1 cellular context compared by ENCODE assay signal in genomic region chr15:73620078-73620477, GRCh38.
TF ChIP-seq lines count a peak whose summit lies in the region.

No MANE protein-coding gene starts in this region.

TF ChIP-seq in GM23338, 12 proteins besides CTCF, POLR2A, EP300 and RAD21 (continued from another document):
- TF ChIP-seq, protein P1, sequence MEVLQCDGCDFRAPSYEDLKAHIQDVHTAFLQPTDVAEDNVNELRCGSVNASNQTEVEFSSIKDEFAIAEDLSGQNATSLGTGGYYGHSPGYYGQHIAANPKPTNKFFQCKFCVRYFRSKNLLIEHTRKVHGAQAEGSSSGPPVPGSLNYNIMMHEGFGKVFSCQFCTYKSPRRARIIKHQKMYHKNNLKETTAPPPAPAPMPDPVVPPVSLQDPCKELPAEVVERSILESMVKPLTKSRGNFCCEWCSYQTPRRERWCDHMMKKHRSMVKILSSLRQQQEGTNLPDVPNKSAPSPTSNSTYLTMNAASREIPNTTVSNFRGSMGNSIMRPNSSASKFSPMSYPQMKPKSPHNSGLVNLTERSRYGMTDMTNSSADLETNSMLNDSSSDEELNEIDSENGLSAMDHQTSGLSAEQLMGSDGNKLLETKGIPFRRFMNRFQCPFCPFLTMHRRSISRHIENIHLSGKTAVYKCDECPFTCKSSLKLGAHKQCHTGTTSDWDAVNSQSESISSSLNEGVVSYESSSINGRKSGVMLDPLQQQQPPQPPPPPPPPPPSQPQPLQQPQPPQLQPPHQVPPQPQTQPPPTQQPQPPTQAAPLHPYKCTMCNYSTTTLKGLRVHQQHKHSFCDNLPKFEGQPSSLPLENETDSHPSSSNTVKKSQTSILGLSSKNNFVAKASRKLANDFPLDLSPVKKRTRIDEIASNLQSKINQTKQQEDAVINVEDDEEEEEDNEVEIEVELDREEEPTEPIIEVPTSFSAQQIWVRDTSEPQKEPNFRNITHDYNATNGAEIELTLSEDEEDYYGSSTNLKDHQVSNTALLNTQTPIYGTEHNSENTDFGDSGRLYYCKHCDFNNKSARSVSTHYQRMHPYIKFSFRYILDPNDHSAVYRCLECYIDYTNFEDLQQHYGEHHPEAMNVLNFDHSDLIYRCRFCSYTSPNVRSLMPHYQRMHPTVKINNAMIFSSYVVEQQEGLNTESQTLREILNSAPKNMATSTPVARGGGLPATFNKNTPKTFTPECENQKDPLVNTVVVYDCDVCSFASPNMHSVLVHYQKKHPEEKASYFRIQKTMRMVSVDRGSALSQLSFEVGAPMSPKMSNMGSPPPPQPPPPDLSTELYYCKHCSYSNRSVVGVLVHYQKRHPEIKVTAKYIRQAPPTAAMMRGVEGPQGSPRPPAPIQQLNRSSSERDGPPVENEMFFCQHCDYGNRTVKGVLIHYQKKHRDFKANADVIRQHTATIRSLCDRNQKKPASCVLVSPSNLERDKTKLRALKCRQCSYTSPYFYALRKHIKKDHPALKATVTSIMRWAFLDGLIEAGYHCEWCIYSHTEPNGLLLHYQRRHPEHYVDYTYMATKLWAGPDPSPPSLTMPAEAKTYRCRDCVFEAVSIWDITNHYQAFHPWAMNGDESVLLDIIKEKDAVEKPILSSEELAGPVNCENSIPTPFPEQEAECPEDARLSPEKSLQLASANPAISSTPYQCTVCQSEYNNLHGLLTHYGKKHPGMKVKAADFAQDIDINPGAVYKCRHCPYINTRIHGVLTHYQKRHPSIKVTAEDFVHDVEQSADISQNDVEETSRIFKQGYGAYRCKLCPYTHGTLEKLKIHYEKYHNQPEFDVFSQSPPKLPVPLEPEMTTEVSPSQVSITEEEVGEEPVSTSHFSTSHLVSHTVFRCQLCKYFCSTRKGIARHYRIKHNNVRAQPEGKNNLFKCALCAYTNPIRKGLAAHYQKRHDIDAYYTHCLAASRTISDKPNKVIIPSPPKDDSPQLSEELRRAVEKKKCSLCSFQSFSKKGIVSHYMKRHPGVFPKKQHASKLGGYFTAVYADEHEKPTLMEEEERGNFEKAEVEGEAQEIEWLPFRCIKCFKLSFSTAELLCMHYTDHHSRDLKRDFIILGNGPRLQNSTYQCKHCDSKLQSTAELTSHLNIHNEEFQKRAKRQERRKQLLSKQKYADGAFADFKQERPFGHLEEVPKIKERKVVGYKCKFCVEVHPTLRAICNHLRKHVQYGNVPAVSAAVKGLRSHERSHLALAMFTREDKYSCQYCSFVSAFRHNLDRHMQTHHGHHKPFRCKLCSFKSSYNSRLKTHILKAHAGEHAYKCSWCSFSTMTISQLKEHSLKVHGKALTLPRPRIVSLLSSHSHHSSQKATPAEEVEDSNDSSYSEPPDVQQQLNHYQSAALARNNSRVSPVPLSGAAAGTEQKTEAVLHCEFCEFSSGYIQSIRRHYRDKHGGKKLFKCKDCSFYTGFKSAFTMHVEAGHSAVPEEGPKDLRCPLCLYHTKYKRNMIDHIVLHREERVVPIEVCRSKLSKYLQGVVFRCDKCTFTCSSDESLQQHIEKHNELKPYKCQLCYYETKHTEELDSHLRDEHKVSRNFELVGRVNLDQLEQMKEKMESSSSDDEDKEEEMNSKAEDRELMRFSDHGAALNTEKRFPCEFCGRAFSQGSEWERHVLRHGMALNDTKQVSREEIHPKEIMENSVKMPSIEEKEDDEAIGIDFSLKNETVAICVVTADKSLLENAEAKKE (CRISPR knock-in tag; IDR thresholded peaks at IDR 0.05) = no peak
TF ChIP-seq in GM23338: peak in this region for 0.
